ENCODE assay signal across 8 cellular contexts in genomic region chr3:86990171-86990733, GRCh38. TPM values are rescaled to one million over a fixed set of nuclear protein-coding genes. Genes with fewer than 3 reads are reported as not detected.
DNase-seq lines count a peak whose midpoint lies in the region; ATAC-seq, FAIRE-seq and TF ChIP-seq lines count a peak whose summit lies in the region.

No MANE protein-coding gene starts in this region.

- H3K4me1 ChIP-seq in Peyer's patch, result peaks cover 0 to 6% (median 0%) of the 10 kb centered on the region in 4 donors
- H3K4me1 ChIP-seq in right cardiac atrium (ENCODE audit: control insufficient read depth, insufficient read depth, low read length), result no peaks in the 10 kb centered on the region
- no peaks in the 10 kb centered on the region for H3K4me1 ChIP-seq in small intestine (ENCODE audit: control insufficient read depth in 2 of 2, insufficient read depth in 1 of 2, low read depth in 1 of 2, low read length in 1 of 2)

- no peak for FAIRE-seq in small intestine (lab: Jason Lieb, UNC)

- intact Hi-C loops in right cardiac atrium (cut with DNase I), result no loop called here

- H3K9me3 ChIP-seq in Peyer's patch, result no peaks in the 10 kb centered on the region
- no peaks in the 10 kb centered on the region for H3K9me3 ChIP-seq in right cardiac atrium (ENCODE audit: control insufficient read depth, low read length)
- H3K9me3 ChIP-seq in small intestine (ENCODE audit: control insufficient read depth, low read depth), result no peaks in the 10 kb centered on the region

- no peak for TF ChIP-seq CTCF in Peyer's patch (IDR thresholded peaks at IDR 0.05)

- 2% methylated on average over 27 of the region's 27 CpGs for WGBS in right cardiac atrium
- WGBS in small intestine, 3 donors, result 3 to 6% (median 5%) methylated on average over 24 to 27 of the region's 27 CpGs

- DNase-seq in H7, result peak; percentile 17
- peak in 1 of 3 donors; percentile 50 for DNase-seq in Peyer's patch
- DNase-seq in right cardiac atrium, result peak; percentile 29 to 65 (median 50)
- DNase-seq in small intestine, result peak; percentile 18
- no peak for DNase-seq in KG1 (lab: John Stamatoyannopoulos, UW)
- DNase-seq in T-helper 9 cell, result no peak

- H3K4me3 ChIP-seq in H7 (ENCODE audit: insufficient read depth, low read depth, low read length) (peak overlapping the region; percentile 70), Peyer's patch (peak overlapping the region; percentile 32 to 60 (median 46)), right cardiac atrium (ENCODE audit: low read length) (peak overlapping the region; percentile 48), small intestine (ENCODE audit: low read depth in 1 of 2, low read length in 2 of 2) (peak overlapping the region; percentile 26 to 36)

- no peak for TF ChIP-seq POLR2A in Peyer's patch (IDR thresholded peaks at IDR 0.05)

- H3K27me3 ChIP-seq in H7 (ENCODE audit: control insufficient read depth, insufficient read depth, low read length) (peaks cover 15% of the 10 kb centered on the region), Peyer's patch (peaks cover 0 to 8% of the 10 kb centered on the region in 2 donors), right cardiac atrium (ENCODE audit: control insufficient read depth, insufficient read depth) (no peaks in the 10 kb centered on the region), small intestine (ENCODE audit: control insufficient read depth in 2 of 2, insufficient read depth in 2 of 2, low read length in 2 of 2) (peaks cover 0 to 2% of the 10 kb centered on the region in 2 donors)

- H3K36me3 ChIP-seq in H7 (replicated peaks; ENCODE audit: control insufficient read depth, insufficient read depth, low read length) (no peaks in the 10 kb centered on the region), Peyer's patch (no peaks in the 10 kb centered on the region), small intestine (ENCODE audit: control insufficient read depth in 2 of 2, insufficient read depth in 2 of 2, low read length in 2 of 2) (no peaks in the 10 kb centered on the region)

- ATAC-seq in right cardiac atrium, result peak in 1 of 2 donors; percentile 4
- no peak for ATAC-seq in GM21515 (IDR thresholded peaks at IDR 0.05; ENCODE audit: unreplicated experiment)
- ATAC-seq in HG02852 (IDR thresholded peaks at IDR 0.05; ENCODE audit: unreplicated experiment), result no peak

- peak overlapping the region; percentile 52 to 80 (median 58) for H3K27ac ChIP-seq in Peyer's patch
- peak overlapping the region; percentile 14 for H3K27ac ChIP-seq in right cardiac atrium (ENCODE audit: low read length)
- H3K27ac ChIP-seq in small intestine (ENCODE audit: low read depth in 1 of 2, low read length in 1 of 2), result peak overlapping the region in 1 of 2 donors; percentile 55

RNA-seq across cellular contexts. Expression of gene VGLL3, which starts 0.7 kb away (rescaled TPM):
- 1.5 and 1.8 TPM in 2 replicates for total RNA-seq in H7 (2014; rRNA removed; shearing (Covaris generic))
- 1 to 10 TPM; 1.1 to 9.2 (median 4.6) TPM for total RNA-seq in Peyer's patch
- 10 to 100 TPM in 1 of 4 donors, 1 to 10 TPM in 3; 5.6 to 10.9 (median 8.4) TPM for total RNA-seq in right cardiac atrium
- 2.2 TPM for polyA plus RNA-seq in right cardiac atrium
- polyA plus RNA-seq in small intestine, result 1 to 10 TPM in 2 of 3 donors, not detected in 1; 1.6 to 1.7 TPM

Comparison
In these comparisons a context has a peak if more than half of its experiments do, and no peak if none do; other contexts are left out.
1. DNase-seq: peak in H7 (single experiment), right cardiac atrium (3 of 3) and small intestine (single experiment); none in KG1 (single experiment) and T-helper 9 cell (single experiment).
2. Peak in every context shown above with its lines, with median percentiles within 50 percentile points of each other: H3K4me3 ChIP-seq.